In the genomic region with DNA sequence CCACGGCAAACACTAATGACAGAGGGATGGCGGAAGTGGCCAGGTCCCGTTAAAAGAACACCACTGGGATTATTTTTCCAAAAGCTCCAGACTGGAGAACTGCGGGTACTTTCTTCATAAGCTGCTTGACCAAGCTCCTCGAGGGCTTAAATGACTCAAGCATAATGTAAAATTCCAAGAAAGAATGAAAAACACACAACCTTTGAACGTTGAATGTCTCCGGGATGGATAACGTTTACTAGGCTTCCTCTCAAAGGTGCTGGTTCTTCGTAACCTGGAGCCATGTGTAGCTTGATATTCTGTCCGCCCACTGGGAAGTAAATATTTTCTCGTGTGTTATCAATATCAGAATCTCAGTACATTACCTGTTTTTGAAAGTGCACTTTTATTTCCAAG, we compare ENCODE assay signal across 14 cellular contexts.
A peak's percentile ranks its signal among the peaks of the same experiment; 100 is the strongest.
DNase-seq lines count a peak whose midpoint lies in the region; ATAC-seq and TF ChIP-seq lines count a peak whose summit lies in the region.
"Had no signal": no experiment of that assay in that cellular context is flagged by ENCODE, and none has a peak within 500 bp of the region (broad histone marks: within the 10 kb centered on the region; RNA-seq: fewer than 3 reads in every experiment).

No MANE protein-coding gene starts in this region.

- TF ChIP-seq POLR2A in prostate gland (IDR thresholded peaks at IDR 0.05): no peak

- H3K27ac Mint-ChIP-seq in endodermal cell: no peak overlapping the region
- H3K27ac Mint-ChIP-seq: IgD-negative memory B cell had no signal

- no peak overlapping the region for H2AFZ ChIP-seq in PC-9

- H3K4me1 Mint-ChIP-seq in endodermal cell: no peaks in the 10 kb centered on the region
- H3K4me1 Mint-ChIP-seq: IgD-negative memory B cell had no signal

- peak overlapping the region; percentile 6; the same call in 1 of the 2 replicates for H3K4me3 ChIP-seq in PC-9
- H3K4me3 ChIP-seq in endodermal cell (ENCODE audit: low read length): no peak overlapping the region
- no peak overlapping the region for H3K4me3 ChIP-seq in prostate gland
- H3K4me3 ChIP-seq in SJCRH30: no peak overlapping the region

- peaks cover 64% of the 10 kb centered on the region for H3F3A ChIP-seq in PC-9 (ENCODE audit: insufficient read depth, low read depth)

- no peaks in the 10 kb centered on the region for H3K9me2 ChIP-seq in PC-9 (ENCODE audit: insufficient read depth)

- no peaks in the 10 kb centered on the region for H3K27me3 Mint-ChIP-seq in endodermal cell (ENCODE audit: insufficient read depth)
- H3K27me3 Mint-ChIP-seq: IgD-negative memory B cell had no signal

- H3K9me3 ChIP-seq in PC-9 (ENCODE audit: insufficient read depth, low read depth) (no peaks in the 10 kb centered on the region), endodermal cell (ENCODE audit: control insufficient read depth, low read length) (no peaks in the 10 kb centered on the region), prostate gland (no peaks in the 10 kb centered on the region), SJCRH30 (replicated peaks) (no peaks in the 10 kb centered on the region)
- H3K9me3 ChIP-seq: BE2C had no signal

- CTCF ChIA-PET in PC-9 (lab: Charles Lee): no interaction called here

- H3K36me3 Mint-ChIP-seq in endodermal cell (ENCODE audit: low read depth): no peaks in the 10 kb centered on the region
- H3K36me3 Mint-ChIP-seq: IgD-negative memory B cell had no signal

- H3K4me2 ChIP-seq in PC-9: peak overlapping the region; percentile 75

- TF ChIP-seq CTCF in C4-2B (conservative IDR thresholded peaks at IDR 0.05) (no peak), PC-9 (conservative IDR thresholded peaks at IDR 0.05) (no peak), endodermal cell (conservative IDR thresholded peaks at IDR 0.05) (no peak), prostate gland (IDR thresholded peaks at IDR 0.05) (no peak)

- no peaks in the 10 kb centered on the region for H3K9me3 Mint-ChIP-seq in endodermal cell
- H3K9me3 Mint-ChIP-seq: IgD-negative memory B cell had no signal

- H3K27me3 ChIP-seq in PC-9 (ENCODE audit: insufficient read depth, low read depth): no peaks in the 10 kb centered on the region
- H3K27me3 ChIP-seq in endodermal cell (ENCODE audit: control insufficient read depth, insufficient read depth, low read length, poor library complexity, severe bottlenecking): no peaks in the 10 kb centered on the region
- H3K27me3 ChIP-seq in prostate gland (replicated peaks; ENCODE audit: insufficient read depth): no peaks in the 10 kb centered on the region
- H3K27me3 ChIP-seq in SJCRH30: no peaks in the 10 kb centered on the region
- H3K27me3 ChIP-seq: BE2C had no signal

- no TSS peak for BruUV-seq in PC-9 (replicated peaks; lab: Mats Ljungman, UMichigan)

- no peak for ATAC-seq in HG03175 (IDR thresholded peaks at IDR 0.05; ENCODE audit: unreplicated experiment)

- 92 to 98% methylated on average over 11 of the region's 11 CpGs for WGBS in endodermal cell (ENCODE audit: insufficient coverage in 1 of 2, insufficient read length in 1 of 2), 2 experiments
- WGBS in prostate gland: 66% methylated on average over 11 of the region's 11 CpGs

- POLR2A ChIA-PET in PC-9 (lab: Charles Lee; ENCODE audit: unreplicated experiment): no interaction called here

- H3K4me3 Mint-ChIP-seq in endodermal cell: no peak overlapping the region
- H3K4me3 Mint-ChIP-seq: IgD-negative memory B cell had no signal

- intact Hi-C loops in PC-9 (cut with micrococcal nuclease; ENCODE audit: unreplicated experiment): loop anchor here (10.0 kb wide), 1 partner anchor 148 kb away; no protein-coding TSS in a partner anchor
- intact Hi-C loops in prostate gland (cut with DNase I): loop anchor here (5.0 kb wide), 1 partner anchor 64 kb away; no protein-coding TSS in a partner anchor

- H3K9ac ChIP-seq in endodermal cell (ENCODE audit: extremely low read depth, low read length, poor library complexity, severe bottlenecking): no peak overlapping the region

- DNase-seq in PC-9: no peak
- peak; percentile 13 for DNase-seq in endodermal cell
- DNase-seq in prostate gland (ENCODE audit: low spot score): no peak
- DNase-seq in medulla oblongata (ENCODE audit: extremely low spot score): no peak
- DNase-seq in DMS79 treated with DMSO at 0.1 percent for 48 hours (lab: John Stamatoyannopoulos, UW): no peak
- DNase-seq in SJCRH30: no peak
- DNase-seq: BE2C, MV-4-11, NCI-H1436, NCI-H524, RPMI8226 had no signal

- H3K27ac ChIP-seq in C4-2B (peak overlapping the region; percentile 98; the same call in 1 of the 2 replicates), PC-9 (peak overlapping the region; percentile 95), endodermal cell (ENCODE audit: low read depth, low read length) (no peak overlapping the region), prostate gland (peak overlapping the region; percentile 1 to 49), SJCRH30 (no peak overlapping the region)

- no peaks in the 10 kb centered on the region for H3K36me3 ChIP-seq in PC-9 (ENCODE audit: low read depth)
- no peaks in the 10 kb centered on the region for H3K36me3 ChIP-seq in endodermal cell (ENCODE audit: control insufficient read depth, insufficient read depth, low read length)
- no peaks in the 10 kb centered on the region for H3K36me3 ChIP-seq in prostate gland
- no peaks in the 10 kb centered on the region for H3K36me3 ChIP-seq in SJCRH30
- H3K36me3 ChIP-seq: BE2C had no signal

- H4K20me1 ChIP-seq in PC-9 (ENCODE audit: insufficient read depth): no peaks in the 10 kb centered on the region

- H3K4me1 ChIP-seq in PC-9 (replicated peaks; ENCODE audit: insufficient read depth): peaks cover 71% of the 10 kb centered on the region
- H3K4me1 ChIP-seq in endodermal cell (ENCODE audit: control insufficient read depth, insufficient read depth, low read length): no peaks in the 10 kb centered on the region
- peaks cover 2% of the 10 kb centered on the region for H3K4me1 ChIP-seq in prostate gland (replicated peaks)
- peaks cover 17% of the 10 kb centered on the region for H3K4me1 ChIP-seq in SJCRH30
- H3K4me1 ChIP-seq: BE2C had no signal

- no peaks in the 10 kb centered on the region for H3K79me2 ChIP-seq in PC-9 (ENCODE audit: low read depth)

Comparison
In these comparisons a context has a peak if more than half of its experiments do, and no peak if none do; other contexts are left out.
1. H3K27ac ChIP-seq: peak in C4-2B (single experiment), PC-9 (single experiment) and prostate gland (2 of 2); none in endodermal cell (single experiment) and SJCRH30 (single experiment).